ENCODE assay signal across 21 cellular contexts in the genomic region with DNA sequence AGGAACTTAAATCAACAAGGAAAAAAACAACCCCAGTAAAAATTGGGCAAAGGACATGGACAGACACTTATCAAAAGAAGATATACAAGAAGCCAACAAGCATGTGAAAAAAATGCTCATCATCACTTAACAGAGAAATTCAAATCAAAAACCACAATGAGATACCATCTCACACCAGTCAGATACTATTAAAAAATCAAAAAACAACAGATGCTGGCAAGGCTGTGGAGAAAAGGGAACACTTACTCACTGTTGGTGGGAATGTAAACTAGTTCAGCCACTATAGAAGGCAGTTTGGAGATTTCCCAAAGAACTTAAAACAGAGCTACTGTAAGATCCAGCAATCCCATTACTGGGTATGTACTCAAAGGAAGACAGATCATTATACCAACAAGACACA.
"Had no signal": no experiment of that assay in that cellular context is flagged by ENCODE, and none has a peak within 500 bp of the region (broad histone marks: within the 10 kb centered on the region; RNA-seq: fewer than 3 reads in every experiment).

No MANE protein-coding gene starts in this region.

- H3K4me3 ChIP-seq: smooth muscle cell, stomach, transverse colon, uterus had no signal

- H3K4me1 ChIP-seq: uterus had no signal

- H3K27me3 ChIP-seq: stomach, transverse colon, uterus had no signal

- H3K36me3 ChIP-seq: stomach, transverse colon, uterus had no signal

- ATAC-seq: activated CD4-positive, alpha-beta T cell treated with anti-CD3 and anti-CD28 coated beads for 36 hours; activated T-cell treated with anti-CD3 and anti-CD28 coated beads, Interleukin-2, amount 50 U/mL, for 4 hours; left colon; sciatic nerve; stimulated activated memory B cell treated with anti-CD40 and anti-IgM and Interleukin-4, amounts not matched to agents 10 μg/mL and 1 μg/mL and 100 μg/mL, for 72 hours had no signal

- H3K27ac ChIP-seq: stomach, transverse colon, uterus had no signal

- DNase-seq: activated B cell treated with CpG ODN at 0.5 μM for 24 hours; activated CD4-positive, alpha-beta T cell treated with anti-CD3 and anti-CD28 coated beads for 36 hours; activated CD4-positive, alpha-beta T cell treated with anti-CD3 and anti-CD28 coated beads, Interleukin-2, amount 50 U/mL, for 48 hours; activated CD8-positive, alpha-beta memory T cell treated with anti-CD3 and anti-CD28 coated beads, Interleukin-2, amount 50 U/mL, for 48 hours; activated naive CD4-positive, alpha-beta T cell; activated T-cell treated with anti-CD3 and anti-CD28 coated beads, Interleukin-2, amount 50 U/mL, for 4 hours; amniotic stem cell; cerebellar nuclear complex; cortex of kidney; foreskin fibroblast; left colon; naive B cell; occipital lobe; stimulated activated CD4-positive, alpha-beta T cell treated with anti-CD3 and anti-CD28 coated beads, Interleukin-15, amount 100 ng/mL, for 24 hours; stomach; T1000; transverse colon; uterus had no signal

- H3K9me3 ChIP-seq: stomach, transverse colon, uterus had no signal

- H3K4me2 ChIP-seq: smooth muscle cell had no signal
